ENCODE assay signal across 12 cellular contexts in the genomic region with DNA sequence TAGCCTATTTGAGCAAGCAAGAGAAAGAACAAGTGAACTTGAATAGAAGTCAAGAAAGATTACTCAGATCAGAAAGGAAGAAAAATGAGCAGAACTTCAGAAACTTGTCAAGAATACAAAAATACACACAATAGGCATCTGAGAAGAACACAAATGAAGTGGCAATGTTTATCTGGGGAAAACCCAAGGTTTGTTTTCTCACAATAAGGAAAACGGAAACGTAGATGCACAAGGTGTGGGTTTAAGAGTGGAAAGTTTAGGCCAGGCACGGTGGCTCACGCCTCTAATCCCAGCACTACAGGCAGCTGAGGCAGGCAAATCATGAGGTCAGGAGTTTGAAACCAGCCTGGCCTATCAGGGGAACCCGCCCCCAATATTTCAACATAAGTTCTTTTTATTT.
DNase-seq lines count a peak whose midpoint lies in the region; ATAC-seq, FAIRE-seq and TF ChIP-seq lines count a peak whose summit lies in the region.
"Had no signal": no experiment of that assay in that cellular context is flagged by ENCODE, and none has a peak within 500 bp of the region (broad histone marks: within the 10 kb centered on the region; RNA-seq: fewer than 3 reads in every experiment).

No MANE protein-coding gene starts in this region.

- no peak overlapping the region for H3K27ac Mint-ChIP-seq in T-helper 2 cell treated with Interferon-gamma antibody and Interleukin-4, amounts not matched to agents 5 μg/mL and 100 μg/mL, for 36 hours

- no peak for TF ChIP-seq CTCF in transverse colon (IDR thresholded peaks at IDR 0.05)

- H3K27ac ChIP-seq in transverse colon: no peak overlapping the region
- no peak overlapping the region for H3K27ac ChIP-seq in small intestine (ENCODE audit: low read depth in 1 of 2, low read length in 1 of 2)
- H3K27ac ChIP-seq: heart left ventricle had no signal

- DNase-seq in transverse colon: no peak
- no peak for DNase-seq in activated CD4-positive, CD25-positive, alpha-beta regulatory T cell treated with anti-CD3 and anti-CD28 coated beads, Interleukin-2, amount 50 U/mL, for 72 hours
- DNase-seq in T-helper 2 cell treated with Interferon-gamma antibody and Interleukin-4, amounts not matched to agents 5 μg/mL and 100 μg/mL, for 36 hours (ENCODE audit: low spot score): no peak
- no peak for DNase-seq in small intestine
- DNase-seq: heart left ventricle; NCI-H526 treated with DMSO at 0.1 percent for 48 hours; stimulated activated CD4-positive, alpha-beta T cell treated with anti-CD3 and anti-CD28 coated beads, Interleukin-2, amount 100 ng/mL, for 24 hours had no signal

- peaks cover 3% of the 10 kb centered on the region for H3K9me3 Mint-ChIP-seq in T-helper 2 cell treated with Interferon-gamma antibody and Interleukin-4, amounts not matched to agents 5 μg/mL and 100 μg/mL, for 36 hours

- ATAC-seq in GM18511 (IDR thresholded peaks at IDR 0.05; ENCODE audit: unreplicated experiment) (peak; percentile 83), GM19463 (IDR thresholded peaks at IDR 0.05; ENCODE audit: unreplicated experiment) (peak; percentile 97), HG02884 (IDR thresholded peaks at IDR 0.05; ENCODE audit: unreplicated experiment) (peak; percentile 94), HG03521 (IDR thresholded peaks at IDR 0.05; ENCODE audit: unreplicated experiment) (peak; percentile 86)
- ATAC-seq: heart left ventricle had no signal

- H3K36me3 ChIP-seq in transverse colon (no peaks in the 10 kb centered on the region), small intestine (ENCODE audit: control insufficient read depth in 2 of 2, insufficient read depth in 2 of 2, low read length in 2 of 2) (no peaks in the 10 kb centered on the region)
- H3K36me3 ChIP-seq: heart left ventricle had no signal

- H3K4me3 ChIP-seq in transverse colon: no peak overlapping the region
- no peak overlapping the region for H3K4me3 ChIP-seq in small intestine (ENCODE audit: low read depth in 1 of 2, low read length in 2 of 2)
- H3K4me3 ChIP-seq: heart left ventricle, lung had no signal

- FAIRE-seq in small intestine (lab: Jason Lieb, UNC): no peak

- no peak for TF ChIP-seq POLR2A in transverse colon (IDR thresholded peaks at IDR 0.05)

- TF ChIP-seq EP300 in transverse colon (IDR thresholded peaks at IDR 0.05; ENCODE audit: low read depth): no peak

- intact Hi-C loops in transverse colon (cut with DNase I; ENCODE audit: low total_unique reads): no loop called here

- H3K9me3 ChIP-seq in transverse colon (peaks cover 0 to 8% of the 10 kb centered on the region in 2 donors), small intestine (ENCODE audit: control insufficient read depth, low read depth) (no peaks in the 10 kb centered on the region)

- H3K4me1 ChIP-seq in transverse colon (no peaks in the 10 kb centered on the region), small intestine (ENCODE audit: control insufficient read depth in 2 of 2, insufficient read depth in 1 of 2, low read depth in 1 of 2, low read length in 1 of 2) (no peaks in the 10 kb centered on the region)
- H3K4me1 ChIP-seq: heart left ventricle had no signal

- WGBS in transverse colon (ENCODE audit: low coverage in 1 of 2), 2 donors: 79 to 100% methylated on average over 4 to 5 of the region's 5 CpGs
- 78 to 87% (median 81%) methylated on average over 5 of the region's 5 CpGs for WGBS in small intestine, 3 donors

- peaks cover 5% of the 10 kb centered on the region for H3K27me3 Mint-ChIP-seq in T-helper 2 cell treated with Interferon-gamma antibody and Interleukin-4, amounts not matched to agents 5 μg/mL and 100 μg/mL, for 36 hours (ENCODE audit: low read depth)

- in situ Hi-C loops in transverse colon (cut with MboI; ENCODE audit: low pct_ligation_motif_present in 1 of 4, low pct_unique_long_range_greater_than_20kb in 1 of 4, low sequenced_read_pairs in 3 of 4): no loop called here

- no peaks in the 10 kb centered on the region for H3K36me3 Mint-ChIP-seq in T-helper 2 cell treated with Interferon-gamma antibody and Interleukin-4, amounts not matched to agents 5 μg/mL and 100 μg/mL, for 36 hours (ENCODE audit: low read depth)

- no peak overlapping the region for H3K4me3 Mint-ChIP-seq in T-helper 2 cell treated with Interferon-gamma antibody and Interleukin-4, amounts not matched to agents 5 μg/mL and 100 μg/mL, for 36 hours

- H3K4me1 Mint-ChIP-seq in T-helper 2 cell treated with Interferon-gamma antibody and Interleukin-4, amounts not matched to agents 5 μg/mL and 100 μg/mL, for 36 hours (ENCODE audit: low read depth): no peaks in the 10 kb centered on the region

- H3K27me3 ChIP-seq in transverse colon (no peaks in the 10 kb centered on the region), small intestine (ENCODE audit: control insufficient read depth in 2 of 2, insufficient read depth in 2 of 2, low read length in 2 of 2) (no peaks in the 10 kb centered on the region)
- H3K27me3 ChIP-seq: heart left ventricle had no signal
